ENCODE assay signal across 8 cellular contexts in the genomic region with DNA sequence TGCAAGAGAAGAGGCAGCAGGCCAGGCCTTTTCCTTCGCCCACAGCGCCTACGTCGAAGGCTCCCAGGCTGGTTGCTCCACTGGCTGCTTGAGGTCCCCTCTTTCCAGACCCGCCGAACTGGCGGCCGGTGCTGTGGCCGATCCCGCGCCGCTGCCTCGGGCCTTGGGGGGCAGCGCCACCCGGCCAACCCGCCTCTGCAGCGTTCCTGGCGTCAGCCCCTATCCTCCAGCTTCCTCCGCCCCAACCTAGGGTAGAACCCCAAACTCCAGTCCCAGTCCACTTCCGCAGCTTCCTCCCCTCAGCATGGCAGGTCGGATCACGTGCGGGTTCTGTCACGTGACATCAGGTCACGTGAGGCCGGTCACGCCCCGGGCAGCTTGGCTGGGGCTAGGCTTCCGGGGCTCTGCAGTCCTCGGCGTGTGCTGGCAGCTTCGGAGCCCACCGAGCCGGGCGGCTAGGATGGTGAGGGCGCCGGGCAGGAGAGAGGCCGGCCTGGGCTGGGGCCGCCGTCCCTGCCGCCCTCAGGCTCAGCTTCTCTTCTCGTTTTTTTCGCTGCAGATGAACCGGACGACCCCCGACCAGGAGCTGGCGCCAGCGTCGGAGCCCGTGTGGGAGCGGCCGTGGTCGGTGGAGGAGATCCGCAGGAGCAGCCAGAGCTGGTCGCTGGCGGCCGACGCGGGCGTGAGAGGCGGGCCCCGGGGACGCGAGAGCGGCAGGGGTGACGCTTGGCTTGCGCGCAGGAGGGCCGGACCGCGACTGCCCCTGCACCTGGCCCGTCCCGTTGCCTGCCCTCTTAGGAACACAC. TPM values are rescaled to one million over a fixed set of nuclear protein-coding genes. Genes with fewer than 3 reads are reported as not detected.
A peak's percentile ranks its signal among the peaks of the same experiment; 100 is the strongest.
DNase-seq lines count a peak whose midpoint lies in the region; ATAC-seq and TF ChIP-seq lines count a peak whose summit lies in the region.
"Not testable (repeated sequence)": the region's sequence is repeated elsewhere in the genome, so short reads cannot be mapped to it uniquely, and the experiment has no call there.

Gene WASHC2A (plus strand): TSS at position 409 of the 806 bp plus-strand sequence. CDS start 52 bp downstream, at position 461.

- TF ChIP-seq CTCF in epithelial cell of proximal tubule (conservative IDR thresholded peaks at IDR 0.05; ENCODE audit: low read depth, low read length); mucosa of descending colon (IDR thresholded peaks at IDR 0.05): not testable (repeated sequence)

- H3K9me3 ChIP-seq in mucosa of descending colon = not testable (repeated sequence)

- not testable (repeated sequence) for H3K36me3 ChIP-seq in mucosa of descending colon (ENCODE audit: low read depth)

- DNase-seq in DMS 273 (lab: John Stamatoyannopoulos, UW; ENCODE audit: unreplicated experiment) = peak; percentile 90
- peak; percentile 24 for DNase-seq in HuH-7 (ENCODE audit: low spot score)
- DNase-seq in OCI-M1 (lab: John Stamatoyannopoulos, UW) = peak; percentile 95
- peak; percentile 91 for DNase-seq in activated T-cell treated with anti-CD3 and anti-CD28 coated beads for 4 hours
- peak; percentile 7 for DNase-seq in epithelial cell of proximal tubule (ENCODE audit: low read depth)
- DNase-seq in mucosa of descending colon = peak; percentile 90 to 96 (median 94)
- peak; percentile 53 to 88 for DNase-seq in stimulated activated CD8-positive, alpha-beta memory T cell treated with anti-CD3 and anti-CD28 coated beads, Interleukin-4, amount 100 ng/mL, for 1 hour (ENCODE audit: low read depth in 2 of 2, low spot score in 1 of 2)

- H3K4me3 ChIP-seq in epithelial cell of proximal tubule (ENCODE audit: low read depth, low read length) (peak within 1 kb of the TSS; percentile 72), mucosa of descending colon (peak within 1 kb of the TSS; percentile 65)

- peak; percentile 91 for ATAC-seq in GM21526 (IDR thresholded peaks at IDR 0.05; ENCODE audit: low FRiP score, unreplicated experiment)
- peak; percentile 97 for ATAC-seq in mucosa of descending colon

- H3K4me1 ChIP-seq in mucosa of descending colon (ENCODE audit: low read depth) = not testable (repeated sequence)

- intact Hi-C loops in mucosa of descending colon (cut with DNase I, micrococcal nuclease) = not testable (repeated sequence)

RNA-seq across cellular contexts. Expression of gene WASHC2A, which starts in this region (rescaled TPM):
- total RNA-seq in epithelial cell of proximal tubule (17.2 and 22.2 TPM in 2 replicates), mucosa of descending colon (10 to 100 TPM; 54.0 to 79.3 (median 62.7) TPM)

Comparison
In these comparisons a context has a peak if more than half of its experiments do, and no peak if none do; other contexts are left out.
1. Peak in every context shown above with its lines: DNase-seq, ATAC-seq and H3K4me3 ChIP-seq.
2. DNase-seq: peak in every context shown above with its lines; median percentile 95 in OCI-M1; 94 in mucosa of descending colon; 91 in activated T-cell treated with anti-CD3 and anti-CD28 coated beads for 4 hours; 90 in DMS 273; 70 in stimulated activated CD8-positive, alpha-beta memory T cell treated with anti-CD3 and anti-CD28 coated beads, Interleukin-4, amount 100 ng/mL, for 1 hour; 24 in HuH-7; 7 in epithelial cell of proximal tubule.